13 cellular contexts compared by ENCODE assay signal in the genomic region with DNA sequence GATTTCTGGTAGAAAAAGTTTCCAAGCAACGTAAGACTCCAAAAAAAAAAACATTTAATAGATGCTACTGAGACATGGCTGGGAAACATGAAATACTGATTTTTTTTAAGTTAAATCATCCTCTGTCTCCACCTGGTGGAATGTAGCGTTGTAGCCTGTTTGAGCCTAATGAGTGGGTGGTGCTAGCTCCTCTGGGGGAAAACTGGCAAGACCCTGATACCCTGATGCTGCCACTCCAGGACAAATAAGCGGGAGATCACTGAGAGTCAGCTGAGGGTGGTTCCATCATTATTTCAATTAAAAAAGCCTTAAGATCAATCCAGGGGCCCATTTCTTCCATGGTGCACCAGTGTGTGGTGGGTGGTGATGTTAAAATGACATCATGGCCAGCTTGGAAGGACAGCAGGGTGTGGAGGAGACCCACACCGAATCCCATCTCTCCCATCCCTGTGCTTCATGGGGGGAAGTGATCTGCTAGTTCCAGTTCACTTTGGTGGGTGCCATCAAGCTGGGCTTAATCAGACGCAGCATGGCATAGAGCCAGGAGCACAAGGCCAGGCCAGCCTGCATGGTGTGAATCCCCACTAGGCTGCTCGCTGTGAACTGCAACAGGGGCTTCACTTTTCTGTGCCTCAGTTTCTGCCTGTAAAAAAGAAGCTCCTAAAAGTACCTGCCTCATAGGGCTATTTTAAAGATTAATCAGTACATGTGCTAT. TPM values are rescaled to one million over a fixed set of nuclear protein-coding genes. Genes with fewer than 3 reads are reported as not detected.
DNase-seq lines count a peak whose midpoint lies in the region; ATAC-seq, FAIRE-seq and TF ChIP-seq lines count a peak whose summit lies in the region.
"Had no signal": no experiment of that assay in that cellular context is flagged by ENCODE, and none has a peak within 500 bp of the region (broad histone marks: within the 10 kb centered on the region; RNA-seq: fewer than 3 reads in every experiment).

No MANE protein-coding gene starts in this region.

- H3K36me3 Mint-ChIP-seq in MCF 10A (ENCODE audit: insufficient read depth, unreplicated experiment) = peaks cover 60% of the 10 kb centered on the region
- peaks cover 71% of the 10 kb centered on the region for H3K36me3 Mint-ChIP-seq in stimulated activated effector memory CD8-positive, alpha-beta T cell treated with anti-CD3 and anti-CD28 coated beads, Interleukin-12 subunit alpha, Interleukin-12 subunit beta, amount 100 ng/mL, for 72 hours

- DNase-seq in MCF 10A (ENCODE audit: unreplicated experiment) (peak; percentile 36), breast epithelium (ENCODE audit: low spot score in 2 of 2) (no peak), endothelial cell of umbilical vein (ENCODE audit: low read depth, low spot score) (peak; percentile 20)
- DNase-seq in stimulated activated effector memory CD8-positive, alpha-beta T cell treated with anti-CD3 and anti-CD28 coated beads, Interleukin-12 subunit alpha, Interleukin-12 subunit beta, amount 100 ng/mL, for 72 hours (ENCODE audit: low spot score in 2 of 2) = no peak
- DNase-seq in effector CD8-positive, alpha-beta T cell (lab: John Stamatoyannopoulos, UW) = no peak
- DNase-seq: activated naive CD4-positive, alpha-beta T cell treated with Interleukin-2 at 50 U/mL for 16 hours; DMS79; KBM-7 had no signal

- CTCF ChIA-PET in MCF 10A (lab: Yijun Ruan, JAX) = interaction anchor here (0.6 to 2.8 kb wide), 14 partner anchors 9 to 383 kb away, joined by 3 to 14 read pairs (median 4); partner anchors contain the start of gene MRPS10
- CTCF ChIA-PET in endothelial cell of umbilical vein (lab: Charles Lee) = interaction anchor here (0.7 to 2.0 kb wide), 4 partner anchors 16 to 317 kb away, joined by 3 to 11 read pairs (median 6); no protein-coding TSS in a partner anchor

- H3K9me1 ChIP-seq in endothelial cell of umbilical vein (replicated peaks; ENCODE audit: control insufficient read depth, extremely low read depth, insufficient read depth, low read length) = no peaks in the 10 kb centered on the region

- TF ChIP-seq POLR2A in breast epithelium (IDR thresholded peaks at IDR 0.05) (no peak), endothelial cell of umbilical vein (IDR thresholded peaks at IDR 0.05; ENCODE audit: low read depth, low read length) (no peak)

- H3K4me2 ChIP-seq in OCI-LY3 (ENCODE audit: low read length) (no peak overlapping the region), endothelial cell of umbilical vein (ENCODE audit: insufficient read depth, low read length) (no peak overlapping the region)

- H3K27me3 Mint-ChIP-seq in MCF 10A (ENCODE audit: insufficient read depth, unreplicated experiment) = no peaks in the 10 kb centered on the region

- H3K27ac Mint-ChIP-seq in MCF 10A (ENCODE audit: low read depth, unreplicated experiment) = peak overlapping the region; percentile 13
- H3K27ac Mint-ChIP-seq in stimulated activated effector memory CD8-positive, alpha-beta T cell treated with anti-CD3 and anti-CD28 coated beads, Interleukin-12 subunit alpha, Interleukin-12 subunit beta, amount 100 ng/mL, for 72 hours = peak overlapping the region; percentile 8

- H3K27me3 ChIP-seq in breast epithelium (no peaks in the 10 kb centered on the region), OCI-LY3 (ENCODE audit: low read depth, low read length) (no peaks in the 10 kb centered on the region), endothelial cell of umbilical vein (ENCODE audit: control insufficient read depth in 2 of 2, insufficient read depth in 2 of 2, low read length in 2 of 2) (no peaks in the 10 kb centered on the region)

- no peaks in the 10 kb centered on the region for H3K36me3 ChIP-seq in breast epithelium
- peaks cover 38% of the 10 kb centered on the region for H3K36me3 ChIP-seq in OCI-LY3 (replicated peaks; ENCODE audit: low read depth, low read length)
- H3K36me3 ChIP-seq in endothelial cell of umbilical vein (ENCODE audit: control insufficient read depth in 2 of 2, extremely low read depth in 1 of 2, insufficient read depth in 2 of 2, low read length in 2 of 2) = no peaks in the 10 kb centered on the region

- H3K27ac ChIP-seq in breast epithelium = no peak overlapping the region
- H3K27ac ChIP-seq in OCI-LY3 (ENCODE audit: low read length) = no peak overlapping the region
- H3K27ac ChIP-seq in endothelial cell of umbilical vein (ENCODE audit: insufficient read depth, low read depth, low read length) = no peak overlapping the region

- no peaks in the 10 kb centered on the region for H3K9me3 Mint-ChIP-seq in MCF 10A (ENCODE audit: unreplicated experiment)
- H3K9me3 Mint-ChIP-seq in stimulated activated effector memory CD8-positive, alpha-beta T cell treated with anti-CD3 and anti-CD28 coated beads, Interleukin-12 subunit alpha, Interleukin-12 subunit beta, amount 100 ng/mL, for 72 hours = no peaks in the 10 kb centered on the region

- H2AFZ ChIP-seq in OCI-LY3 (ENCODE audit: low read depth, low read length) = no peak overlapping the region
- no peak overlapping the region for H2AFZ ChIP-seq in endothelial cell of umbilical vein (ENCODE audit: low read depth, low read length)

- BruUV-seq in MCF 10A (replicated peaks; lab: Mats Ljungman, UMichigan) = no TSS peak
- no TSS peak for BruUV-seq in endothelial cell of umbilical vein (replicated peaks; lab: Mats Ljungman, UMichigan)

- H3K79me2 ChIP-seq in OCI-LY3 (ENCODE audit: low read length) (no peaks in the 10 kb centered on the region), endothelial cell of umbilical vein (ENCODE audit: control insufficient read depth, insufficient read depth, low read length) (no peaks in the 10 kb centered on the region)

- H3K9me3 ChIP-seq in breast epithelium = no peaks in the 10 kb centered on the region
- H3K9me3 ChIP-seq in OCI-LY3 (ENCODE audit: insufficient read depth, low read length) = no peaks in the 10 kb centered on the region
- H3K9me3 ChIP-seq in endothelial cell of umbilical vein (replicated peaks; ENCODE audit: control insufficient read depth, insufficient read depth, low read length) = no peaks in the 10 kb centered on the region

- no peak for ATAC-seq in stimulated activated effector memory CD8-positive, alpha-beta T cell treated with anti-CD3 and anti-CD28 coated beads, Interleukin-12 subunit alpha, Interleukin-12 subunit beta, amount 100 ng/mL, for 72 hours
- ATAC-seq in HG02642 (IDR thresholded peaks at IDR 0.05; ENCODE audit: poor library complexity, unreplicated experiment) (no peak), HG03175 (IDR thresholded peaks at IDR 0.05; ENCODE audit: unreplicated experiment) (no peak)

- TF ChIP-seq CTCF in MCF 10A (IDR thresholded peaks at IDR 0.05; ENCODE audit: unreplicated experiment) (peak; percentile 43), breast epithelium (IDR thresholded peaks at IDR 0.05) (no peak), OCI-LY3 (IDR thresholded peaks at IDR 0.05; ENCODE audit: low read depth, low read length) (peak; percentile 88), endothelial cell of umbilical vein (IDR thresholded peaks at IDR 0.05; ENCODE audit: extremely low read depth in 1 of 2, insufficient read depth in 1 of 2, low read depth in 1 of 2, low read length in 2 of 2) (peak; percentile 22 to 38)

- dilution Hi-C loops in endothelial cell of umbilical vein (cut with MboI; ENCODE audit: extremely low pct_ligation_motif_present, low sequenced_read_pairs) = no loop called here

- FAIRE-seq in endothelial cell of umbilical vein (lab: Jason Lieb, UNC) = peak; percentile 49

- no peak overlapping the region for H3K4me3 Mint-ChIP-seq in MCF 10A (ENCODE audit: unreplicated experiment)
- no peak overlapping the region for H3K4me3 Mint-ChIP-seq in stimulated activated effector memory CD8-positive, alpha-beta T cell treated with anti-CD3 and anti-CD28 coated beads, Interleukin-12 subunit alpha, Interleukin-12 subunit beta, amount 100 ng/mL, for 72 hours

- intact Hi-C loops in MCF 10A (cut with micrococcal nuclease) = loop anchor here (1.0 to 10.0 kb wide), 4 partner anchors 63 to 644 kb away; partner anchors contain the start of gene RPL7L1
- intact Hi-C loops in breast epithelium (cut with DNase I; ENCODE audit: low total_unique reads) = no loop called here
- intact Hi-C loops in endothelial cell of umbilical vein (cut with micrococcal nuclease) = no loop called here

- H3K4me1 ChIP-seq in breast epithelium (no peaks in the 10 kb centered on the region), OCI-LY3 (ENCODE audit: low read length) (peaks cover 31% of the 10 kb centered on the region), endothelial cell of umbilical vein (ENCODE audit: control insufficient read depth, extremely low read depth, insufficient read depth, low read length) (peaks cover 4% of the 10 kb centered on the region)

- peaks cover 41% of the 10 kb centered on the region for H3K4me1 Mint-ChIP-seq in MCF 10A (ENCODE audit: insufficient read depth, unreplicated experiment)
- no peaks in the 10 kb centered on the region for H3K4me1 Mint-ChIP-seq in stimulated activated effector memory CD8-positive, alpha-beta T cell treated with anti-CD3 and anti-CD28 coated beads, Interleukin-12 subunit alpha, Interleukin-12 subunit beta, amount 100 ng/mL, for 72 hours

- no peaks in the 10 kb centered on the region for H4K20me1 ChIP-seq in OCI-LY3 (ENCODE audit: insufficient read depth, low read length)
- no peaks in the 10 kb centered on the region for H4K20me1 ChIP-seq in endothelial cell of umbilical vein (replicated peaks; ENCODE audit: control insufficient read depth, extremely low read depth, insufficient read depth, low read length)

- no peak overlapping the region for H3K4me3 ChIP-seq in breast epithelium
- H3K4me3 ChIP-seq in OCI-LY3 (ENCODE audit: low read length) = no peak overlapping the region
- no peak overlapping the region for H3K4me3 ChIP-seq in endothelial cell of umbilical vein (replicated peaks in 1 of 3; ENCODE audit: insufficient read depth in 1 of 3, low read depth in 1 of 3, low read length in 3 of 3)

- H3K9ac ChIP-seq in OCI-LY3 (ENCODE audit: low read length) (no peak overlapping the region), endothelial cell of umbilical vein (replicated peaks; ENCODE audit: extremely low read depth, insufficient read depth, low read length) (no peak overlapping the region)

- POLR2A ChIA-PET in MCF 10A (lab: Yijun Ruan, JAX) (interaction anchor here (0.7 to 1.8 kb wide), 9 partner anchors 8 to 184 kb away, joined by 3 to 6 read pairs (median 4); partner anchors contain the start of gene MRPS10), endothelial cell of umbilical vein (lab: Charles Lee) (no interaction called here)

RNA-seq across cellular contexts. Expression of gene MRPS10, which starts 12.8 kb away (rescaled TPM):
- total RNA-seq in MCF 10A (2022) = 62.9 and 67.3 TPM in 2 replicates
- 10 to 100 TPM; 25.6 to 37.0 (median 33.4) TPM for total RNA-seq in breast epithelium
- 35.3 and 37.7 TPM in 2 replicates for total RNA-seq in endothelial cell of umbilical vein
- 16.8 and 23.2 TPM in 2 replicates for polyA plus RNA-seq in endothelial cell of umbilical vein
- polyA plus RNA-seq in endothelial cell of umbilical vein (2011; cell fraction: cytosol; rRNA removed) = 30.2 and 31.3 TPM in 2 replicates
- 9.7 and 13.6 TPM in 2 replicates for polyA plus RNA-seq in endothelial cell of umbilical vein (2011; cell fraction: nucleus; rRNA removed)
- 31.6 and 44.8 TPM in 2 replicates for polyA plus RNA-seq in endothelial cell of umbilical vein (2012)
- 11.6 and 16.6 TPM in 2 replicates for polyA minus RNA-seq in endothelial cell of umbilical vein
- 15.0 TPM for polyA minus RNA-seq in endothelial cell of umbilical vein (2011; cell fraction: cytosol; rRNA and poly(A)+ RNA removed)
- 9.0 and 13.8 TPM in 2 replicates for polyA minus RNA-seq in endothelial cell of umbilical vein (2011; cell fraction: nucleus; rRNA and poly(A)+ RNA removed)

RNA-seq across cellular contexts. Expression of gene GUCA1B, which starts 35.7 kb away (rescaled TPM):
- total RNA-seq in MCF 10A (2022) (0.93 and 1.2 TPM in 2 replicates), breast epithelium (1 to 10 TPM; 1.1 to 2.9 (median 1.5) TPM), endothelial cell of umbilical vein (0.60 and 1.1 TPM in 2 replicates)
- polyA plus RNA-seq in endothelial cell of umbilical vein = 0.19 TPM in 1 of 2 replicates, not detected in the other
- 0.24 and 0.31 TPM in 2 replicates for polyA plus RNA-seq in endothelial cell of umbilical vein (2011; cell fraction: cytosol; rRNA removed)
- 0.42 and 0.46 TPM in 2 replicates for polyA plus RNA-seq in endothelial cell of umbilical vein (2011; cell fraction: nucleus; rRNA removed)
- polyA plus RNA-seq in endothelial cell of umbilical vein (2012) = 0.38 TPM in 1 of 2 replicates, not detected in the other
- 0.17 TPM in 1 of 2 replicates, not detected in the other for polyA minus RNA-seq in endothelial cell of umbilical vein
- not detected for polyA minus RNA-seq in endothelial cell of umbilical vein (2011; cell fraction: cytosol; rRNA and poly(A)+ RNA removed)
- polyA minus RNA-seq in endothelial cell of umbilical vein (2011; cell fraction: nucleus; rRNA and poly(A)+ RNA removed) = not detected in 2 replicates

RNA-seq across cellular contexts. Expression of gene GUCA1A, which starts 57.3 kb away (rescaled TPM):
- total RNA-seq in MCF 10A (2022) (not detected in 2 replicates), breast epithelium (not detected), endothelial cell of umbilical vein (0.22 TPM in 1 of 2 replicates, not detected in the other)
- polyA plus RNA-seq in endothelial cell of umbilical vein = 0.04 and 0.21 TPM in 2 replicates
- 0.12 and 0.13 TPM in 2 replicates for polyA plus RNA-seq in endothelial cell of umbilical vein (2011; cell fraction: cytosol; rRNA removed)
- 0.09 TPM in 1 of 2 replicates, not detected in the other for polyA plus RNA-seq in endothelial cell of umbilical vein (2011; cell fraction: nucleus; rRNA removed)
- not detected in 2 replicates for polyA plus RNA-seq in endothelial cell of umbilical vein (2012)
- 0.28 TPM in 1 of 2 replicates, not detected in the other for polyA minus RNA-seq in endothelial cell of umbilical vein
- not detected for polyA minus RNA-seq in endothelial cell of umbilical vein (2011; cell fraction: cytosol; rRNA and poly(A)+ RNA removed)
- polyA minus RNA-seq in endothelial cell of umbilical vein (2011; cell fraction: nucleus; rRNA and poly(A)+ RNA removed) = not detected in 2 replicates
- total RNA-seq: pulmonary artery endothelial cell; T-helper 1 cell treated with Interleukin-12 subunit alpha and Interleukin-12 subunit beta and Interleukin-4 antibody, amounts not matched to agents 30 ng/mL and 1 ng/mL, for 36 hours had no signal

Comparison
In these comparisons a context has a peak if more than half of its experiments do, and no peak if none do; other contexts are left out.
1. DNase-seq: peak in MCF 10A (single experiment) and endothelial cell of umbilical vein (single experiment); none in breast epithelium (0 of 2), stimulated activated effector memory CD8-positive, alpha-beta T cell treated with anti-CD3 and anti-CD28 coated beads, Interleukin-12 subunit alpha, Interleukin-12 subunit beta, amount 100 ng/mL, for 72 hours (0 of 2) and effector CD8-positive, alpha-beta T cell (single experiment).
2. CTCF ChIP-seq: peak in MCF 10A (single experiment), OCI-LY3 (single experiment) and endothelial cell of umbilical vein (2 of 2); none in breast epithelium (0 of 3).